1 cellular context compared by ENCODE assay signal in the genomic region with DNA sequence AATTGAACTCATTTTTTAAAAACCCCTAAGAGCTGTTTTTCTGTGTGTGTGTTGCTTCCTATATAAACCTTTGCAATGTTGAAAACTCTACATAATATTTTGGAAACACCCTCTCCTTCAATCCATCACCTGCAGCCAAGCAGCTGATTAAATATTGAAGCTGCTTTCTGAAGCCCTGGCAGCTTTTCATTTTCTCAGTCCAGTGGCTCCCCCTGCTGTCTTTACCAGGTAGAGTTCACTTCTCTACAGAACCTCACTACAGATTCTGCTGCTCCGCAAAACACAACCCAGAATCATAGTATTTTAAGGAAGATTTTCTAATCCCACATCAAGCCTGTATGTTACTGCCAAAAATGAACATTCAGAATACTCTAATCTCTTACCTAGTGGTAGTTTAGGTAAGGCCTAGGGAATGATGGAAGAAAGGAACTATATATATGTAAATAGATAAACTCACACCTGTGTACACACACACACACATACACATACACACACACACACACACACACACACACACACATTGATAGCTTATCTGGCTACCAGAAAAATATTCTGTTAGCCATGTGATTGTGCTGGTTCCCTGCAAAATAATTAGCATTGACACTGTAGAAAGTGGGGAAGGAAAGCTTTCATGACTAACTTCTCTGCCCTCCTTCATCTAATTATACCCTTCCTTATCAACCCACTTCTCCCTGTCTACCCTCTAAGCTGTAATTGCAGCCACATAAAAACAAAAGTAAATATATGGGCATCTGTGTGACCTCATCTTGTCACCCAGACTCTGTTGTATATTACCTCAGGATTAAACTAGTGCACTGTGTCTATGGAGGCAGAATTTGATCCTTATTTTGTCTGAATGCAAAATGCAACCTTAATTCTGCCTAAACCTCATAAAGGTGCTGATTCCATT.
TF ChIP-seq lines count a peak whose summit lies in the region.

No MANE protein-coding gene starts in this region.

TF ChIP-seq in H1, 55 proteins besides CTCF, POLR2A, EP300 and RAD21:
- no peak for TF ChIP-seq JUN (IDR thresholded peaks at IDR 0.05; ENCODE audit: low read depth, low read length)
